ENCODE assay signal across 34 cellular contexts in genomic region chr14:104496095-104496494, GRCh38.
"Had no signal": no experiment of that assay in that cellular context is flagged by ENCODE, and none has a peak within 500 bp of the region (broad histone marks: within the 10 kb centered on the region; RNA-seq: fewer than 3 reads in every experiment).

No MANE protein-coding gene starts in this region.

- H3K27ac ChIP-seq: brain microvascular endothelial cell, KMS-11, Peyer's patch, RWPE1, VCaP had no signal

- H3K4me2 ChIP-seq: KMS-11 had no signal

- H3K4me3 Mint-ChIP-seq: activated CD4-positive, alpha-beta memory T cell treated with anti-CD3 and anti-CD28 coated beads, Interleukin-2, amount 10 ng/mL, durations not matched to agents 7 days and 5 days; activated naive CD8-positive, alpha-beta T cell treated with anti-CD3 and anti-CD28 coated beads for 36 hours had no signal

- DNase-seq: activated CD4-positive, alpha-beta T cell treated with anti-CD3 and anti-CD28 coated beads for 1 hour; activated CD4-positive, alpha-beta T cell treated with anti-CD3 and anti-CD28 coated beads for 48 hours; activated CD4-positive, CD25-positive, alpha-beta regulatory T cell; activated effector memory CD4-positive, alpha-beta T cell treated with Interleukin-2 at 50 U/mL for 16 hours; activated naive CD4-positive, alpha-beta T cell; activated naive CD4-positive, alpha-beta T cell treated with anti-CD3 and anti-CD28 coated beads, Interleukin-2, amount 50 U/mL, for 16 hours; activated naive CD8-positive, alpha-beta T cell treated with anti-CD3 and anti-CD28 coated beads for 36 hours; activated T-cell treated with anti-CD3 and anti-CD28 coated beads, Interleukin-2, amount 50 U/mL, for 48 hours; amniotic stem cell; aorta; brain microvascular endothelial cell; central memory CD4-positive, alpha-beta T cell; MM.1S; NCI-H1092 treated with DMSO at 0.1 percent for 48 hours; NCI-H1417; NCI-H146; NCI-H187; NCI-H2029 treated with DMSO at 0.1 percent for 48 hours; NCI-H2107; NCI-H2171; NCI-H510A; NCI-H526; NCI-H748 treated with DMSO at 0.1 percent for 48 hours; PC-3; SW 1271; T-helper 1 cell; T-helper 2 cell; T-helper 9 cell had no signal

- H3K4me3 ChIP-seq: Peyer's patch had no signal

- H3K36me3 ChIP-seq: brain microvascular endothelial cell, Peyer's patch had no signal

- ATAC-seq: PC-3, Right ventricle myocardium inferior had no signal

- H3K27ac Mint-ChIP-seq: activated CD4-positive, alpha-beta memory T cell treated with anti-CD3 and anti-CD28 coated beads, Interleukin-2, amount 10 ng/mL, durations not matched to agents 7 days and 5 days; activated naive CD8-positive, alpha-beta T cell treated with anti-CD3 and anti-CD28 coated beads for 36 hours had no signal

- H3K9me3 Mint-ChIP-seq: activated CD4-positive, alpha-beta memory T cell treated with anti-CD3 and anti-CD28 coated beads, Interleukin-2, amount 10 ng/mL, durations not matched to agents 7 days and 5 days had no signal

- H3K9ac ChIP-seq: KMS-11 had no signal

- H3K27me3 ChIP-seq: brain microvascular endothelial cell, Peyer's patch had no signal

- H3K4me1 ChIP-seq: Peyer's patch had no signal
